1 cellular context compared by ENCODE assay signal in the genomic region with DNA sequence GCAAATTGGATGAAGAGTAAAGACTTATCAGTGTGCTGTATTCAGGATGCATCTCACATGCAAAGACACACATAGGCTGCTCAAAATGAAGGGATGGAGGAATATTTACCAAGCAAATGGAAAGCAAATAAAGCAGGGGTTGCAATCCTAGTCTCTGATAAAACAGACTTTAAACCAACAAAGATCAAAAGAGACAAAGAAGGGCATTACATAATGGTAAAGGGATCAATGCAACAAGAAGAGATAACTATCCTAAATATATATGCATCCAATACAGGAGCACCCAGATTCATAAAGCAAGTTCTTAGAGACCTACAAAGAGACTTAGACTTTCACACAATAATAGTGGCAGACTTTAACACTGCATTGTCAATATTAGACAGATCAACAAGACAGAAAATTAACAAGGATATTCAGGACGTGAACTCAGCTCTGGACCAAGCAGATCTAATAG.
TF ChIP-seq lines count a peak whose summit lies in the region.
"Not testable (repeated sequence)": the region's sequence is repeated elsewhere in the genome, so short reads cannot be mapped to it uniquely, and the experiment has no call there.

No MANE protein-coding gene starts in this region.

TF ChIP-seq in HepG2, 621 proteins besides CTCF, POLR2A, EP300 and RAD21 (continued from another document and continues in another):
- TF ChIP-seq, protein P1, sequence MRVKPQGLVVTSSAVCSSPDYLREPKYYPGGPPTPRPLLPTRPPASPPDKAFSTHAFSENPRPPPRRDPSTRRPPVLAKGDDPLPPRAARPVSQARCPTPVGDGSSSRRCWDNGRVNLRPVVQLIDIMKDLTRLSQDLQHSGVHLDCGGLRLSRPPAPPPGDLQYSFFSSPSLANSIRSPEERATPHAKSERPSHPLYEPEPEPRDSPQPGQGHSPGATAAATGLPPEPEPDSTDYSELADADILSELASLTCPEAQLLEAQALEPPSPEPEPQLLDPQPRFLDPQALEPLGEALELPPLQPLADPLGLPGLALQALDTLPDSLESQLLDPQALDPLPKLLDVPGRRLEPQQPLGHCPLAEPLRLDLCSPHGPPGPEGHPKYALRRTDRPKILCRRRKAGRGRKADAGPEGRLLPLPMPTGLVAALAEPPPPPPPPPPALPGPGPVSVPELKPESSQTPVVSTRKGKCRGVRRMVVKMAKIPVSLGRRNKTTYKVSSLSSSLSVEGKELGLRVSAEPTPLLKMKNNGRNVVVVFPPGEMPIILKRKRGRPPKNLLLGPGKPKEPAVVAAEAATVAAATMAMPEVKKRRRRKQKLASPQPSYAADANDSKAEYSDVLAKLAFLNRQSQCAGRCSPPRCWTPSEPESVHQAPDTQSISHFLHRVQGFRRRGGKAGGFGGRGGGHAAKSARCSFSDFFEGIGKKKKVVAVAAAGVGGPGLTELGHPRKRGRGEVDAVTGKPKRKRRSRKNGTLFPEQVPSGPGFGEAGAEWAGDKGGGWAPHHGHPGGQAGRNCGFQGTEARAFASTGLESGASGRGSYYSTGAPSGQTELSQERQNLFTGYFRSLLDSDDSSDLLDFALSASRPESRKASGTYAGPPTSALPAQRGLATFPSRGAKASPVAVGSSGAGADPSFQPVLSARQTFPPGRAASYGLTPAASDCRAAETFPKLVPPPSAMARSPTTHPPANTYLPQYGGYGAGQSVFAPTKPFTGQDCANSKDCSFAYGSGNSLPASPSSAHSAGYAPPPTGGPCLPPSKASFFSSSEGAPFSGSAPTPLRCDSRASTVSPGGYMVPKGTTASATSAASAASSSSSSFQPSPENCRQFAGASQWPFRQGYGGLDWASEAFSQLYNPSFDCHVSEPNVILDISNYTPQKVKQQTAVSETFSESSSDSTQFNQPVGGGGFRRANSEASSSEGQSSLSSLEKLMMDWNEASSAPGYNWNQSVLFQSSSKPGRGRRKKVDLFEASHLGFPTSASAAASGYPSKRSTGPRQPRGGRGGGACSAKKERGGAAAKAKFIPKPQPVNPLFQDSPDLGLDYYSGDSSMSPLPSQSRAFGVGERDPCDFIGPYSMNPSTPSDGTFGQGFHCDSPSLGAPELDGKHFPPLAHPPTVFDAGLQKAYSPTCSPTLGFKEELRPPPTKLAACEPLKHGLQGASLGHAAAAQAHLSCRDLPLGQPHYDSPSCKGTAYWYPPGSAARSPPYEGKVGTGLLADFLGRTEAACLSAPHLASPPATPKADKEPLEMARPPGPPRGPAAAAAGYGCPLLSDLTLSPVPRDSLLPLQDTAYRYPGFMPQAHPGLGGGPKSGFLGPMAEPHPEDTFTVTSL (CRISPR knock-in tag; IDR thresholded peaks at IDR 0.05; ENCODE audit: borderline replicate concordance), result peak; percentile 92; the same call in 1 of the 2 replicates
- TF ChIP-seq MED13 (CRISPR knock-in tag; IDR thresholded peaks at IDR 0.05), result peak; percentile 79; the same call in 1 of the 2 replicates
- peak; percentile 90 for TF ChIP-seq RXRB (CRISPR knock-in tag; IDR thresholded peaks at IDR 0.05; ENCODE audit: borderline replicate concordance)
- peak; percentile 52 for TF ChIP-seq HDAC1 (CRISPR knock-in tag; IDR thresholded peaks at IDR 0.05)
- peak; percentile 92 for TF ChIP-seq TCF7L2 (IDR thresholded peaks at IDR 0.05; ENCODE audit: low read depth, low read length)
- peak; percentile 98 for TF ChIP-seq RCOR2 (CRISPR knock-in tag; IDR thresholded peaks at IDR 0.05)
- TF ChIP-seq ZNF263 (CRISPR knock-in tag; IDR thresholded peaks at IDR 0.05), result 0 out of 2 replicates have a peak, but pooled peaks have one; percentile 10
- peak; percentile 71; the same call in 1 of the 2 replicates for TF ChIP-seq ZNF264 (CRISPR knock-in tag; IDR thresholded peaks at IDR 0.05)
- TF ChIP-seq BCL6 (CRISPR knock-in tag; IDR thresholded peaks at IDR 0.05), result peak; percentile 91
- TF ChIP-seq, protein P2, sequence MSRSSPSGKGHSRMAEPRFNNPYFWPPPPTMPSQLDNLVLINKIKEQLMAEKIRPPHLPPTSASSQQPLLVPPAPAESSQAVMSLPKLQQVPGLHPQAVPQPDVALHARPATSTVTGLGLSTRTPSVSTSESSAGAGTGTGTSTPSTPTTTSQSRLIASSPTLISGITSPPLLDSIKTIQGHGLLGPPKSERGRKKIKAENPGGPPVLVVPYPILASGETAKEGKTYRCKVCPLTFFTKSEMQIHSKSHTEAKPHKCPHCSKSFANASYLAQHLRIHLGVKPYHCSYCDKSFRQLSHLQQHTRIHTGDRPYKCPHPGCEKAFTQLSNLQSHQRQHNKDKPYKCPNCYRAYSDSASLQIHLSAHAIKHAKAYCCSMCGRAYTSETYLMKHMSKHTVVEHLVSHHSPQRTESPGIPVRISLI (CRISPR knock-in tag; IDR thresholded peaks at IDR 0.05; ENCODE audit: borderline replicate concordance), result peak; percentile 61; the same call in 1 of the 2 replicates
- peak; percentile 77 for TF ChIP-seq NFIC (IDR thresholded peaks at IDR 0.05; ENCODE audit: low read length)
- TF ChIP-seq NR2F1 (CRISPR knock-in tag; IDR thresholded peaks at IDR 0.05), result 0 out of 4 replicates have a peak, but pooled peaks of 1 of the 2 experiments have one; percentile 47
- TF ChIP-seq ZNF772 (CRISPR knock-in tag; IDR thresholded peaks at IDR 0.05), result peak; percentile 67; the same call in 1 of the 2 replicates
- TF ChIP-seq CREB1, TCF12 (IDR thresholded peaks at IDR 0.05): not testable (repeated sequence)
- TF ChIP-seq CREB1 (CRISPR knock-in tag; IDR thresholded peaks at IDR 0.05), result peak; percentile 66
- peak; percentile 46; the same call in 1 of the 2 replicates for TF ChIP-seq REPIN1 (CRISPR knock-in tag; IDR thresholded peaks at IDR 0.05; ENCODE audit: borderline replicate concordance, low read depth)
- peak; percentile 96 for TF ChIP-seq GATA4 (IDR thresholded peaks at IDR 0.05; ENCODE audit: borderline replicate concordance, low read depth)
- TF ChIP-seq, protein P3, sequence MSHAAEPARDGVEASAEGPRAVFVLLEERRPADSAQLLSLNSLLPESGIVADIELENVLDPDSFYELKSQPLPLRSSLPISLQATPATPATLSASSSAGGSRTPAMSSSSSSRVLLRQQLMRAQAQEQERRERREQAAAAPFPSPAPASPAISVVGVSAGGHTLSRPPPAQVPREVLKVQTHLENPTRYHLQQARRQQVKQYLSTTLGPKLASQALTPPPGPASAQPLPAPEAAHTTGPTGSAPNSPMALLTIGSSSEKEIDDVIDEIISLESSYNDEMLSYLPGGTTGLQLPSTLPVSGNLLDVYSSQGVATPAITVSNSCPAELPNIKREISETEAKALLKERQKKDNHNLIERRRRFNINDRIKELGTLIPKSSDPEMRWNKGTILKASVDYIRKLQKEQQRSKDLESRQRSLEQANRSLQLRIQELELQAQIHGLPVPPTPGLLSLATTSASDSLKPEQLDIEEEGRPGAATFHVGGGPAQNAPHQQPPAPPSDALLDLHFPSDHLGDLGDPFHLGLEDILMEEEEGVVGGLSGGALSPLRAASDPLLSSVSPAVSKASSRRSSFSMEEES (CRISPR knock-in tag; IDR thresholded peaks at IDR 0.05), result peak; percentile 51; the same call in 1 of the 2 replicates
- TF ChIP-seq TCF12 (CRISPR knock-in tag; IDR thresholded peaks at IDR 0.05), result peak; percentile 57; the same call in 1 of the 2 replicates
- TF ChIP-seq SMARCC2 (IDR thresholded peaks at IDR 0.05), result 0 out of 2 replicates have a peak, but pooled peaks have one; percentile 71
- TF ChIP-seq HNF4A (CRISPR knock-in tag; IDR thresholded peaks at IDR 0.05), result peak; percentile 87
- peak; percentile 55; the same call in 1 of the 2 replicates for TF ChIP-seq ZFP36L1 (CRISPR knock-in tag; IDR thresholded peaks at IDR 0.05)
- TF ChIP-seq, protein P4, sequence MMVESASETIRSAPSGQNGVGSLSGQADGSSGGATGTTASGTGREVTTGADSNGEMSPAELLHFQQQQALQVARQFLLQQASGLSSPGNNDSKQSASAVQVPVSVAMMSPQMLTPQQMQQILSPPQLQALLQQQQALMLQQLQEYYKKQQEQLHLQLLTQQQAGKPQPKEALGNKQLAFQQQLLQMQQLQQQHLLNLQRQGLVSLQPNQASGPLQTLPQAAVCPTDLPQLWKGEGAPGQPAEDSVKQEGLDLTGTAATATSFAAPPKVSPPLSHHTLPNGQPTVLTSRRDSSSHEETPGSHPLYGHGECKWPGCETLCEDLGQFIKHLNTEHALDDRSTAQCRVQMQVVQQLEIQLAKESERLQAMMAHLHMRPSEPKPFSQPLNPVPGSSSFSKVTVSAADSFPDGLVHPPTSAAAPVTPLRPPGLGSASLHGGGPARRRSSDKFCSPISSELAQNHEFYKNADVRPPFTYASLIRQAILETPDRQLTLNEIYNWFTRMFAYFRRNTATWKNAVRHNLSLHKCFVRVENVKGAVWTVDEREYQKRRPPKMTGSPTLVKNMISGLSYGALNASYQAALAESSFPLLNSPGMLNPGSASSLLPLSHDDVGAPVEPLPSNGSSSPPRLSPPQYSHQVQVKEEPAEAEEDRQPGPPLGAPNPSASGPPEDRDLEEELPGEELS (CRISPR knock-in tag; IDR thresholded peaks at IDR 0.05), result peak; percentile 95
- peak; percentile 31; the same call in 1 of the 2 replicates for TF ChIP-seq KDM3A (CRISPR knock-in tag; IDR thresholded peaks at IDR 0.05; ENCODE audit: low read depth)
- TF ChIP-seq ZNF878 (CRISPR knock-in tag; IDR thresholded peaks at IDR 0.05), result peak; percentile 70; the same call in 1 of the 2 replicates
- peak; percentile 78; the same call in 1 of the 2 replicates for TF ChIP-seq ZNF614 (CRISPR knock-in tag; IDR thresholded peaks at IDR 0.05; ENCODE audit: borderline replicate concordance)
- TF ChIP-seq, protein P5, sequence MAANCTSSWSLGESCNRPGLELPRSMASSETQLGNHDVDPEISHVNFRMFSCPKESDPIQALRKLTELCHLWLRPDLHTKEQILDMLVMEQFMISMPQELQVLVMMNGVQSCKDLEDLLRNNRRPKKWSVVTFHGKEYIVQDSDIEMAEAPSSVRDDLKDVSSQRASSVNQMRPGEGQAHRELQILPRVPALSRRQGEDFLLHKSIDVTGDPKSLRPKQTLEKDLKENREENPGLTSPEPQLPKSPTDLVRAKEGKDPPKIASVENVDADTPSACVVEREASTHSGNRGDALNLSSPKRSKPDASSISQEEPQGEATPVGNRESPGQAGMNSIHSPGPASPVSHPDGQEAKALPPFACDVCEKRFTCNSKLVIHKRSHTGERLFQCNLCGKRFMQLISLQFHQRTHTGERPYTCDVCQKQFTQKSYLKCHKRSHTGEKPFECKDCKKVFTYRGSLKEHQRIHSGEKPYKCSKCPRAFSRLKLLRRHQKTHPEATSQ (CRISPR knock-in tag; IDR thresholded peaks at IDR 0.05; ENCODE audit: borderline replicate concordance), result peak; percentile 93; the same call in 1 of the 2 replicates
- peak; percentile 56; the same call in 1 of the 2 replicates for TF ChIP-seq MIER3 (CRISPR knock-in tag; IDR thresholded peaks at IDR 0.05; ENCODE audit: borderline replicate concordance)
- TF ChIP-seq NFKBIZ (CRISPR knock-in tag; IDR thresholded peaks at IDR 0.05), result 0 out of 2 replicates have a peak, but pooled peaks have one; percentile 43
- TF ChIP-seq, protein P6, sequence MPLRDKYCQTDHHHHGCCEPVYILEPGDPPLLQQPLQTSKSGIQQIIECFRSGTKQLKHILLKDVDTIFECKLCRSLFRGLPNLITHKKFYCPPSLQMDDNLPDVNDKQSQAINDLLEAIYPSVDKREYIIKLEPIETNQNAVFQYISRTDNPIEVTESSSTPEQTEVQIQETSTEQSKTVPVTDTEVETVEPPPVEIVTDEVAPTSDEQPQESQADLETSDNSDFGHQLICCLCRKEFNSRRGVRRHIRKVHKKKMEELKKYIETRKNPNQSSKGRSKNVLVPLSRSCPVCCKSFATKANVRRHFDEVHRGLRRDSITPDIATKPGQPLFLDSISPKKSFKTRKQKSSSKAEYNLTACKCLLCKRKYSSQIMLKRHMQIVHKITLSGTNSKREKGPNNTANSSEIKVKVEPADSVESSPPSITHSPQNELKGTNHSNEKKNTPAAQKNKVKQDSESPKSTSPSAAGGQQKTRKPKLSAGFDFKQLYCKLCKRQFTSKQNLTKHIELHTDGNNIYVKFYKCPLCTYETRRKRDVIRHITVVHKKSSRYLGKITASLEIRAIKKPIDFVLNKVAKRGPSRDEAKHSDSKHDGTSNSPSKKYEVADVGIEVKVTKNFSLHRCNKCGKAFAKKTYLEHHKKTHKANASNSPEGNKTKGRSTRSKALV (CRISPR knock-in tag; IDR thresholded peaks at IDR 0.05), result 0 out of 2 replicates have a peak, but pooled peaks have one; percentile 24
- peak; percentile 88; the same call in 1 of the 2 replicates for TF ChIP-seq SP140L (CRISPR knock-in tag; IDR thresholded peaks at IDR 0.05; ENCODE audit: borderline replicate concordance)
- peak; percentile 94 for TF ChIP-seq HDAC2 (CRISPR knock-in tag; IDR thresholded peaks at IDR 0.05)
- TF ChIP-seq SOX5 (CRISPR knock-in tag; IDR thresholded peaks at IDR 0.05; ENCODE audit: borderline replicate concordance), result peak; percentile 96
- TF ChIP-seq, protein P7, sequence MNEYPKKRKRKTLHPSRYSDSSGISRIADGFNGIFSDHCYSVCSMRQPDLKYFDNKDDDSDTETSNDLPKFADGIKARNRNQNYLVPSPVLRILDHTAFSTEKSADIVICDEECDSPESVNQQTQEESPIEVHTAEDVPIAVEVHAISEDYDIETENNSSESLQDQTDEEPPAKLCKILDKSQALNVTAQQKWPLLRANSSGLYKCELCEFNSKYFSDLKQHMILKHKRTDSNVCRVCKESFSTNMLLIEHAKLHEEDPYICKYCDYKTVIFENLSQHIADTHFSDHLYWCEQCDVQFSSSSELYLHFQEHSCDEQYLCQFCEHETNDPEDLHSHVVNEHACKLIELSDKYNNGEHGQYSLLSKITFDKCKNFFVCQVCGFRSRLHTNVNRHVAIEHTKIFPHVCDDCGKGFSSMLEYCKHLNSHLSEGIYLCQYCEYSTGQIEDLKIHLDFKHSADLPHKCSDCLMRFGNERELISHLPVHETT (CRISPR knock-in tag; conservative IDR thresholded peaks at IDR 0.05), result peak; percentile 63
- TF ChIP-seq ATM (IDR thresholded peaks at IDR 0.05; ENCODE audit: borderline replicate concordance), result peak; percentile 63; the same call in 1 of the 2 replicates
- TF ChIP-seq TBX2 (CRISPR knock-in tag; IDR thresholded peaks at IDR 0.05; ENCODE audit: borderline replicate concordance), result peak; percentile 61; the same call in 1 of the 2 replicates
- TF ChIP-seq, protein P8, sequence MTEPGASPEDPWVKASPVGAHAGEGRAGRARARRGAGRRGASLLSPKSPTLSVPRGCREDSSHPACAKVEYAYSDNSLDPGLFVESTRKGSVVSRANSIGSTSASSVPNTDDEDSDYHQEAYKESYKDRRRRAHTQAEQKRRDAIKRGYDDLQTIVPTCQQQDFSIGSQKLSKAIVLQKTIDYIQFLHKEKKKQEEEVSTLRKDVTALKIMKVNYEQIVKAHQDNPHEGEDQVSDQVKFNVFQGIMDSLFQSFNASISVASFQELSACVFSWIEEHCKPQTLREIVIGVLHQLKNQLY (CRISPR knock-in tag; IDR thresholded peaks at IDR 0.05), result peak; percentile 58; the same call in 1 of the 2 replicates
- 0 out of 2 replicates have a peak, but pooled peaks have one; percentile 2 for TF ChIP-seq STAG1 (CRISPR knock-in tag; IDR thresholded peaks at IDR 0.05)
- peak; percentile 85; the same call in 1 of the 2 replicates for TF ChIP-seq SOX13 (IDR thresholded peaks at IDR 0.05)
- TF ChIP-seq SOX13 (CRISPR knock-in tag; conservative IDR thresholded peaks at IDR 0.05 in 1 of 2, IDR thresholded peaks at IDR 0.05 in 1 of 2), result peak in 1 of 2 experiments; percentile 97; a peak in 2 of 4 replicates
- TF ChIP-seq ISL2 (CRISPR knock-in tag; IDR thresholded peaks at IDR 0.05), result peak; percentile 99
- TF ChIP-seq, protein P9, sequence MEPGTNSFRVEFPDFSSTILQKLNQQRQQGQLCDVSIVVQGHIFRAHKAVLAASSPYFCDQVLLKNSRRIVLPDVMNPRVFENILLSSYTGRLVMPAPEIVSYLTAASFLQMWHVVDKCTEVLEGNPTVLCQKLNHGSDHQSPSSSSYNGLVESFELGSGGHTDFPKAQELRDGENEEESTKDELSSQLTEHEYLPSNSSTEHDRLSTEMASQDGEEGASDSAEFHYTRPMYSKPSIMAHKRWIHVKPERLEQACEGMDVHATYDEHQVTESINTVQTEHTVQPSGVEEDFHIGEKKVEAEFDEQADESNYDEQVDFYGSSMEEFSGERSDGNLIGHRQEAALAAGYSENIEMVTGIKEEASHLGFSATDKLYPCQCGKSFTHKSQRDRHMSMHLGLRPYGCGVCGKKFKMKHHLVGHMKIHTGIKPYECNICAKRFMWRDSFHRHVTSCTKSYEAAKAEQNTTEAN (CRISPR knock-in tag; conservative IDR thresholded peaks at IDR 0.05), result peak; percentile 36; the same call in 1 of the 2 replicates
